In genomic region chrX:131040781-131041180, GRCh38 we compare ENCODE assay signal across 40 cellular contexts. TPM values are rescaled to one million over a fixed set of nuclear protein-coding genes. Genes with fewer than 3 reads are reported as not detected.
"Had no signal": no experiment of that assay in that cellular context is flagged by ENCODE, and none has a peak within 500 bp of the region (broad histone marks: within the 10 kb centered on the region; RNA-seq: fewer than 3 reads in every experiment).

No MANE protein-coding gene starts in this region.

- H3K36me3 ChIP-seq: adrenal gland, ascending aorta, brain microvascular endothelial cell, breast epithelium, cardiac muscle cell had no signal

- H3K4me1 ChIP-seq: adrenal gland, ascending aorta, body of pancreas, breast epithelium had no signal

- ATAC-seq: activated naive CD4-positive, alpha-beta T cell treated with anti-CD3 and anti-CD28 coated beads, Interleukin-2, amount 50 U/mL, for 72 hours; activated naive CD8-positive, alpha-beta T cell treated with anti-CD3 and anti-CD28 coated beads, Interleukin-2, amount 50 U/mL, for 24 hours; activated T-cell treated with anti-CD3 and anti-CD28 coated beads, Interleukin-2, amount 50 U/mL, for 4 hours; activated T-cell treated with anti-CD3 and anti-CD28 coated beads, Interleukin-2, amount 50 U/mL, for 72 hours; activated T-helper 17 cell treated with anti-CD3 and anti-CD28 coated beads, Interleukin-2, amount 50 U/mL, for 72 hours; body of pancreas had no signal

- DNase-seq: activated effector memory CD4-positive, alpha-beta T cell treated with anti-CD3 and anti-CD28 coated beads, Interleukin-2, amount 50 U/mL, for 16 hours; activated effector memory CD4-positive, alpha-beta T cell treated with Interleukin-2 at 50 U/mL for 16 hours; activated gamma-delta T cell; activated gamma-delta T cell treated with Interleukin-2 at 50 U/mL for 16 hours; activated naive CD4-positive, alpha-beta T cell; activated naive CD4-positive, alpha-beta T cell treated with anti-CD3 and anti-CD28 coated beads for 36 hours; activated naive CD4-positive, alpha-beta T cell treated with anti-CD3 and anti-CD28 coated beads, Interleukin-2, amount 10 ng/mL, durations not matched to agents 7 days and 5 days; activated naive CD4-positive, alpha-beta T cell treated with anti-CD3 and anti-CD28 coated beads, Interleukin-2, amount 50 U/mL, for 16 hours; activated naive CD4-positive, alpha-beta T cell treated with Interleukin-2 at 50 U/mL for 16 hours; activated naive CD8-positive, alpha-beta T cell treated with anti-CD3 and anti-CD28 coated beads for 36 hours; activated naive CD8-positive, alpha-beta T cell treated with anti-CD3 and anti-CD28 coated beads, Interleukin-2, amount 10 ng/mL, durations not matched to agents 7 days and 5 days; activated naive CD8-positive, alpha-beta T cell treated with anti-CD3 and anti-CD28 coated beads, Interleukin-2, amount 50 U/mL, for 24 hours; activated T-cell treated with anti-CD3 and anti-CD28 coated beads, Interleukin-2, amount 50 U/mL, for 1 hour; activated T-cell treated with anti-CD3 and anti-CD28 coated beads, Interleukin-2, amount 50 U/mL, for 24 hours; activated T-cell treated with anti-CD3 and anti-CD28 coated beads, Interleukin-2, amount 50 U/mL, for 4 hours; activated T-cell treated with anti-CD3 and anti-CD28 coated beads, Interleukin-2, amount 50 U/mL, for 48 hours; activated T-cell treated with anti-CD3 and anti-CD28 coated beads, Interleukin-2, amount 50 U/mL, for 72 hours; adrenal gland; amniotic stem cell; amygdala; anterior cingulate cortex; body of pancreas; brain microvascular endothelial cell; caudate nucleus; central memory CD4-positive, alpha-beta T cell; cerebellar nuclear complex had no signal

- H3K4me3 ChIP-seq: adrenal gland, ascending aorta, body of pancreas, breast epithelium, cardiac muscle cell had no signal

- H3K27me3 ChIP-seq: ascending aorta, body of pancreas, brain microvascular endothelial cell, cardiac muscle cell had no signal

- H3K9me3 Mint-ChIP-seq: activated naive CD4-positive, alpha-beta T cell treated with anti-CD3 and anti-CD28 coated beads for 36 hours; activated naive CD4-positive, alpha-beta T cell treated with anti-CD3 and anti-CD28 coated beads, Interleukin-2, amount 10 ng/mL, durations not matched to agents 7 days and 5 days; activated naive CD4-positive, alpha-beta T cell treated with anti-CD3 and anti-CD28 coated beads, Interleukin-2, amount 50 U/mL, for 24 hours; activated naive CD4-positive, alpha-beta T cell treated with anti-CD3 and anti-CD28 coated beads, Interleukin-2, amount 50 U/mL, for 72 hours; activated naive CD8-positive, alpha-beta T cell treated with anti-CD3 and anti-CD28 coated beads for 36 hours; activated naive CD8-positive, alpha-beta T cell treated with anti-CD3 and anti-CD28 coated beads, Interleukin-2, amount 10 ng/mL, durations not matched to agents 7 days and 5 days; activated naive CD8-positive, alpha-beta T cell treated with anti-CD3 and anti-CD28 coated beads, Interleukin-2, amount 50 U/mL, for 24 hours; activated T-cell treated with anti-CD3 and anti-CD28 coated beads, Interleukin-2, amount 50 U/mL, for 24 hours; activated T-cell treated with anti-CD3 and anti-CD28 coated beads, Interleukin-2, amount 50 U/mL, for 4 hours; activated T-cell treated with anti-CD3 and anti-CD28 coated beads, Interleukin-2, amount 50 U/mL, for 72 hours; activated T-helper 1 cell treated with anti-CD3 and anti-CD28 coated beads, Interleukin-12 subunit alpha, Interleukin-12 subunit beta, Interleukin-2, Interleukin-4 antibody, amounts not matched to agents 30 ng/mL and 10 ng/mL and 1 ng/mL, durations not matched to agents 14 hours and 24 hours and 36 hours; activated T-helper 17 cell treated with anti-CD3 and anti-CD28 coated beads, Interleukin-2, amount 50 U/mL, for 72 hours; activated T-helper 2 cell treated with anti-CD3 and anti-CD28 coated beads, Interferon-gamma antibody, Interleukin-2, Interleukin-4, amounts not matched to agents 10 μg/mL and 5 μg/mL and 100 μg/mL, durations not matched to agents 14 hours and 24 hours and 36 hours; brain; central memory CD8-positive, alpha-beta T cell had no signal

- FAIRE-seq: bronchial epithelial cell had no signal

- H3K27ac ChIP-seq: adrenal gland, ascending aorta, body of pancreas, brain microvascular endothelial cell, breast epithelium, cardiac muscle cell had no signal

- H3K4me3 Mint-ChIP-seq: activated naive CD4-positive, alpha-beta T cell treated with anti-CD3 and anti-CD28 coated beads for 36 hours; activated naive CD4-positive, alpha-beta T cell treated with anti-CD3 and anti-CD28 coated beads, Interleukin-2, amount 10 ng/mL, durations not matched to agents 7 days and 5 days; activated naive CD4-positive, alpha-beta T cell treated with anti-CD3 and anti-CD28 coated beads, Interleukin-2, amount 50 U/mL, for 24 hours; activated naive CD8-positive, alpha-beta T cell; activated naive CD8-positive, alpha-beta T cell treated with anti-CD3 and anti-CD28 coated beads for 36 hours; activated naive CD8-positive, alpha-beta T cell treated with anti-CD3 and anti-CD28 coated beads, Interleukin-2, amount 10 ng/mL, durations not matched to agents 7 days and 5 days; activated naive CD8-positive, alpha-beta T cell treated with anti-CD3 and anti-CD28 coated beads, Interleukin-2, amount 50 U/mL, for 24 hours; activated T-cell treated with anti-CD3 and anti-CD28 coated beads, Interleukin-2, amount 50 U/mL, for 24 hours; activated T-cell treated with anti-CD3 and anti-CD28 coated beads, Interleukin-2, amount 50 U/mL, for 4 hours; activated T-cell treated with anti-CD3 and anti-CD28 coated beads, Interleukin-2, amount 50 U/mL, for 72 hours; activated T-helper 1 cell treated with anti-CD3 and anti-CD28 coated beads, Interleukin-12 subunit alpha, Interleukin-12 subunit beta, Interleukin-2, Interleukin-4 antibody, amounts not matched to agents 30 ng/mL and 10 ng/mL and 1 ng/mL, durations not matched to agents 14 hours and 24 hours and 36 hours; activated T-helper 17 cell treated with anti-CD3 and anti-CD28 coated beads, Interleukin-2, amount 50 U/mL, for 72 hours; brain; central memory CD8-positive, alpha-beta T cell had no signal

- H3K27ac Mint-ChIP-seq: activated naive CD4-positive, alpha-beta T cell treated with anti-CD3 and anti-CD28 coated beads for 36 hours; activated naive CD4-positive, alpha-beta T cell treated with anti-CD3 and anti-CD28 coated beads, Interleukin-2, amount 10 ng/mL, durations not matched to agents 7 days and 5 days; activated naive CD4-positive, alpha-beta T cell treated with anti-CD3 and anti-CD28 coated beads, Interleukin-2, amount 50 U/mL, for 24 hours; activated naive CD4-positive, alpha-beta T cell treated with anti-CD3 and anti-CD28 coated beads, Interleukin-2, amount 50 U/mL, for 72 hours; activated naive CD8-positive, alpha-beta T cell; activated naive CD8-positive, alpha-beta T cell treated with anti-CD3 and anti-CD28 coated beads for 36 hours; activated naive CD8-positive, alpha-beta T cell treated with anti-CD3 and anti-CD28 coated beads, Interleukin-2, amount 10 ng/mL, durations not matched to agents 7 days and 5 days; activated naive CD8-positive, alpha-beta T cell treated with anti-CD3 and anti-CD28 coated beads, Interleukin-2, amount 50 U/mL, for 24 hours; activated T-cell treated with anti-CD3 and anti-CD28 coated beads, Interleukin-2, amount 50 U/mL, for 24 hours; activated T-cell treated with anti-CD3 and anti-CD28 coated beads, Interleukin-2, amount 50 U/mL, for 72 hours; activated T-helper 1 cell treated with anti-CD3 and anti-CD28 coated beads, Interleukin-12 subunit alpha, Interleukin-12 subunit beta, Interleukin-2, Interleukin-4 antibody, amounts not matched to agents 30 ng/mL and 10 ng/mL and 1 ng/mL, durations not matched to agents 14 hours and 24 hours and 36 hours; activated T-helper 17 cell treated with anti-CD3 and anti-CD28 coated beads, Interleukin-2, amount 50 U/mL, for 72 hours; activated T-helper 2 cell treated with anti-CD3 and anti-CD28 coated beads, Interferon-gamma antibody, Interleukin-2, Interleukin-4, amounts not matched to agents 10 μg/mL and 5 μg/mL and 100 μg/mL, durations not matched to agents 14 hours and 24 hours and 36 hours; brain had no signal

- H3K9me3 ChIP-seq: adrenal gland, ascending aorta, body of pancreas, breast epithelium had no signal

- H3K4me1 Mint-ChIP-seq: activated naive CD4-positive, alpha-beta T cell treated with anti-CD3 and anti-CD28 coated beads, Interleukin-2, amount 10 ng/mL, durations not matched to agents 7 days and 5 days; activated naive CD4-positive, alpha-beta T cell treated with anti-CD3 and anti-CD28 coated beads, Interleukin-2, amount 50 U/mL, for 24 hours; activated naive CD8-positive, alpha-beta T cell treated with anti-CD3 and anti-CD28 coated beads for 36 hours; activated naive CD8-positive, alpha-beta T cell treated with anti-CD3 and anti-CD28 coated beads, Interleukin-2, amount 10 ng/mL, durations not matched to agents 7 days and 5 days; activated naive CD8-positive, alpha-beta T cell treated with anti-CD3 and anti-CD28 coated beads, Interleukin-2, amount 50 U/mL, for 24 hours; activated T-helper 17 cell treated with anti-CD3 and anti-CD28 coated beads, Interleukin-2, amount 50 U/mL, for 72 hours; central memory CD8-positive, alpha-beta T cell had no signal

- H3K36me3 Mint-ChIP-seq: activated naive CD4-positive, alpha-beta T cell treated with anti-CD3 and anti-CD28 coated beads, Interleukin-2, amount 10 ng/mL, durations not matched to agents 7 days and 5 days; activated naive CD4-positive, alpha-beta T cell treated with anti-CD3 and anti-CD28 coated beads, Interleukin-2, amount 50 U/mL, for 24 hours; activated naive CD4-positive, alpha-beta T cell treated with anti-CD3 and anti-CD28 coated beads, Interleukin-2, amount 50 U/mL, for 72 hours; activated naive CD8-positive, alpha-beta T cell; activated naive CD8-positive, alpha-beta T cell treated with anti-CD3 and anti-CD28 coated beads for 36 hours; activated naive CD8-positive, alpha-beta T cell treated with anti-CD3 and anti-CD28 coated beads, Interleukin-2, amount 10 ng/mL, durations not matched to agents 7 days and 5 days; brain had no signal

RNA-seq across cellular contexts. Expression of gene ARHGAP36, which starts 17.4 kb away (rescaled TPM):
- total RNA-seq: activated naive CD4-positive, alpha-beta T cell treated with anti-CD3 and anti-CD28 coated beads for 36 hours; activated naive CD4-positive, alpha-beta T cell treated with anti-CD3 and anti-CD28 coated beads, Interleukin-2, amount 50 U/mL, for 72 hours; activated naive CD8-positive, alpha-beta T cell treated with anti-CD3 and anti-CD28 coated beads for 36 hours; activated naive CD8-positive, alpha-beta T cell treated with anti-CD3 and anti-CD28 coated beads, Interleukin-2, amount 10 ng/mL, durations not matched to agents 7 days and 5 days; activated T-cell treated with anti-CD3 and anti-CD28 coated beads, Interleukin-2, amount 50 U/mL, for 4 hours; activated T-cell treated with anti-CD3 and anti-CD28 coated beads, Interleukin-2, amount 50 U/mL, for 72 hours; activated T-helper 1 cell treated with anti-CD3 and anti-CD28 coated beads, Interleukin-12 subunit alpha, Interleukin-12 subunit beta, Interleukin-2, Interleukin-4 antibody, amounts not matched to agents 30 ng/mL and 10 ng/mL and 1 ng/mL, durations not matched to agents 14 hours and 24 hours and 36 hours; activated T-helper 17 cell treated with anti-CD3 and anti-CD28 coated beads, Interleukin-2, amount 50 U/mL, for 72 hours; activated T-helper 2 cell treated with anti-CD3 and anti-CD28 coated beads, Interferon-gamma antibody, Interleukin-2, Interleukin-4, amounts not matched to agents 10 μg/mL and 5 μg/mL and 100 μg/mL, durations not matched to agents 14 hours and 24 hours and 36 hours; ascending aorta; body of pancreas; bronchial epithelial cell; cardiac muscle cell; chondrocyte had no signal
- polyA plus RNA-seq: adipose tissue, cardiac muscle cell had no signal
